In the genomic region with DNA sequence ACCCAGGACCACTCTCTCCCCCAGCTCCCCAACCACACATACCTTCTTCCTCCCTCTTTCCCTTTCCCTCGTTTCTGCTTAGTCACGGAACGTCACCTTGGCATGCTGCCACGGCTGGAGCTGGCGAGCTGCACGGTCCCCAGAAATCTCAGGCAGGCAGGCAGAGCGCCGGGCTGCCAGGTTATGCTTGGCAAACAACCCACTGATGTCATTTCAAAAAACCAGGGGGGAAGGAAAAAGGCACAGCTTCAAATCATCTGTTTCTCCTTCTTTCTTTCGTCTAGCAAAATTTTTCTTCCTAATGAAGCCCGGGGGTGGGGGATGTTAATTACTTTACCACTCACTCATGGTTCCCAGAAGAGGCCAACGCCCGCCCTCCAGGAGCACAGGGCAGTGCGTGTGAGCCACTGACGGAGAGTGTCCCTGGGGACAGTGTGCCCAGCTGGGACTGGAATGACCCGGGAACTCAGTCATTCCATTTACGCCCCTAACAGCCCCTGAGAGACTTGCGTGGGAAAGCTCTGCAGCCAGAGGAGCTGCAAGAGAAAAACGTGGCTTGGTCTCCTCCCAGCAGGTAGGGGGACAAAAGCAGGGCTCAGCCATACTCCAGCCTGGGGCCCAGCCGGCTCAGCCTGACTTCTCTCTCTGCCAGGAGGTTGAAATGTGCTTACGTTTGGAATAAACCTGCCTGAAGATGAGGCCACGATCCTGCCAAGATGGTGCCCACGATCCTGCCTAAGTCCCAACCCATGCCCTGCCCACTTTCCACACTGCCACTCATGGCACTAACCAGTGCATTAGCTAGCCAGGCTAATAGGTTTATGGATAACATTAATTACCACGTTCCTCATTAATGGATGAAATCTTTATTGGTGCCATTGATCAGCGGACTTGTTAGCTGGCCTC, we compare ENCODE assay signal across 9 cellular contexts.
A peak's percentile ranks its signal among the peaks of the same experiment; 100 is the strongest.
DNase-seq lines count a peak whose midpoint lies in the region; ATAC-seq and TF ChIP-seq lines count a peak whose summit lies in the region.
"Had no signal": no experiment of that assay in that cellular context is flagged by ENCODE, and none has a peak within 500 bp of the region (broad histone marks: within the 10 kb centered on the region; RNA-seq: fewer than 3 reads in every experiment).

No MANE protein-coding gene starts in this region.

- H3K9me3 ChIP-seq in PC-3 (ENCODE audit: low read length), result no peaks in the 10 kb centered on the region
- no peaks in the 10 kb centered on the region for H3K9me3 ChIP-seq in WERI-Rb-1 (ENCODE audit: severe bottlenecking)
- H3K9me3 ChIP-seq: neutrophil had no signal

- TF ChIP-seq CTCF in HFF-Myc (IDR thresholded peaks at IDR 0.05; ENCODE audit: low read depth, low read length, missing control alignments), result no peak
- TF ChIP-seq CTCF in PC-3 (conservative IDR thresholded peaks at IDR 0.05; ENCODE audit: low read depth, low read length), result no peak
- no peak for TF ChIP-seq CTCF in WERI-Rb-1 (IDR thresholded peaks at IDR 0.05; ENCODE audit: low read depth, low read length)

- H3K27me3 ChIP-seq in PC-3 (ENCODE audit: low read length), result no peaks in the 10 kb centered on the region
- H3K27me3 ChIP-seq in WERI-Rb-1 (ENCODE audit: insufficient read depth, low read depth, severe bottlenecking), result no peaks in the 10 kb centered on the region

- H2AFZ ChIP-seq in PC-3 (ENCODE audit: low read length), result peak overlapping the region; percentile 74

- peak overlapping the region; percentile 76 for H3K4me2 ChIP-seq in PC-3 (ENCODE audit: low read length)

- no peaks in the 10 kb centered on the region for H3F3A ChIP-seq in PC-3 (ENCODE audit: low read length, unreplicated experiment)

- peak; percentile 81 for ATAC-seq in PC-3
- ATAC-seq in HG03159 (IDR thresholded peaks at IDR 0.05; ENCODE audit: unreplicated experiment), result no peak

- peak overlapping the region; percentile 55 for H3K9ac ChIP-seq in PC-3 (ENCODE audit: low read length)

- H3K79me2 ChIP-seq in PC-3 (ENCODE audit: low read length), result no peaks in the 10 kb centered on the region

- H4K20me1 ChIP-seq in PC-3 (ENCODE audit: low read length), result no peaks in the 10 kb centered on the region

- CTCF ChIA-PET in PC-3 (lab: Charles Lee), result interaction anchor here (0.6 kb wide), 1 partner anchor 199 kb away, joined by 4 read pairs; no protein-coding TSS in a partner anchor

- H3K4me1 ChIP-seq in PC-3 (ENCODE audit: insufficient read depth, low read length), result peaks cover 15% of the 10 kb centered on the region

- H3K4me3 ChIP-seq in HFF-Myc (replicated peaks; ENCODE audit: low read depth, low read length), result no peak overlapping the region
- H3K4me3 ChIP-seq in PC-3 (ENCODE audit: low read length), result no peak overlapping the region
- no peak overlapping the region for H3K4me3 ChIP-seq in WERI-Rb-1 (ENCODE audit: low read depth, low read length)

- peak overlapping the region; percentile 79 for H3K27ac ChIP-seq in PC-3 (ENCODE audit: low read length)
- no peak overlapping the region for H3K27ac ChIP-seq in WERI-Rb-1
- H3K27ac ChIP-seq: neutrophil had no signal

- H3K9me2 ChIP-seq in PC-3 (replicated peaks; ENCODE audit: low read length), result no peaks in the 10 kb centered on the region

- intact Hi-C loops in PC-3 (cut with micrococcal nuclease), result loop anchor here (2.0 kb wide), 1 partner anchor 28 kb away; no protein-coding TSS in a partner anchor

- POLR2A ChIA-PET in PC-3 (lab: Charles Lee; ENCODE audit: unreplicated experiment), result interaction anchor here (0.6 kb wide), 1 partner anchor 171 kb away, joined by 3 read pairs; no protein-coding TSS in a partner anchor

- H3K36me3 ChIP-seq in PC-3 (ENCODE audit: low read depth, low read length), result no peaks in the 10 kb centered on the region
- no peaks in the 10 kb centered on the region for H3K36me3 ChIP-seq in WERI-Rb-1
- H3K36me3 ChIP-seq: neutrophil had no signal

- DNase-seq in HFF-Myc (ENCODE audit: extremely low read depth, low read depth) (peak; percentile 65), PC-3 (peak; percentile 92), fibroblast of gingiva (ENCODE audit: low read depth) (peak; percentile 94), non-pigmented ciliary epithelial cell (ENCODE audit: low read depth) (peak; percentile 47), WERI-Rb-1 (no peak), NK-92 (lab: John Stamatoyannopoulos, UW; ENCODE audit: unreplicated experiment) (no peak)
- DNase-seq in stimulated activated CD8-positive, alpha-beta memory T cell treated with anti-CD3 and anti-CD28 coated beads, Interleukin-4, amount 100 ng/mL, for 48 hours, result no peak

- BruUV-seq in PC-3 (replicated peaks; lab: Mats Ljungman, UMichigan), result no TSS peak

Comparison
In these comparisons a context has a peak if more than half of its experiments do, and no peak if none do; other contexts are left out.
1. DNase-seq: peak in HFF-Myc (single experiment), PC-3 (single experiment), fibroblast of gingiva (single experiment) and non-pigmented ciliary epithelial cell (single experiment); none in stimulated activated CD8-positive, alpha-beta memory T cell treated with anti-CD3 and anti-CD28 coated beads, Interleukin-4, amount 100 ng/mL, for 48 hours (single experiment), WERI-Rb-1 (single experiment) and NK-92 (single experiment).